In genomic region chr3:186790261-186790981, GRCh38 we compare ENCODE assay signal across 9 cellular contexts. TPM values are rescaled to one million over a fixed set of nuclear protein-coding genes. Genes with fewer than 3 reads are reported as not detected.
DNase-seq lines count a peak whose midpoint lies in the region; ATAC-seq, FAIRE-seq and TF ChIP-seq lines count a peak whose summit lies in the region.
"Had no signal": no experiment of that assay in that cellular context is flagged by ENCODE, and none has a peak within 500 bp of the region (broad histone marks: within the 10 kb centered on the region; RNA-seq: fewer than 3 reads in every experiment).

No MANE protein-coding gene starts in this region.

- H3K4me2 ChIP-seq in HCT116 (ENCODE audit: low read length): no peak overlapping the region

- no peaks in the 10 kb centered on the region for H3K9me3 Mint-ChIP-seq in CD4-positive, CD25-positive, alpha-beta regulatory T cell

- no peak overlapping the region for H3K4me3 ChIP-seq in CD4-positive, CD25-positive, alpha-beta regulatory T cell (ENCODE audit: low read depth, low read length)
- H3K4me3 ChIP-seq in HCT116 (replicated peaks in 1 of 2; ENCODE audit: low read depth in 1 of 2, low read length in 2 of 2): no peak overlapping the region
- H3K4me3 ChIP-seq: lung had no signal

- RAD21 ChIA-PET in HCT116 (lab: Charles Lee; ENCODE audit: low non-redundant PET in 1 of 2, low total read pairs in 2 of 2, uncharacterized antibody in 2 of 2, unreplicated experiment in 2 of 2): no interaction called here

- TF ChIP-seq POLR2A in HCT116 (IDR thresholded peaks at IDR 0.05; ENCODE audit: borderline replicate concordance, extremely low read depth, insufficient read depth, insufficient read length): no peak

- H3K4me3 Mint-ChIP-seq in CD4-positive, CD25-positive, alpha-beta regulatory T cell: peak overlapping the region in 2 of 4 donors; percentile 75 to 97

- FAIRE-seq in TTC549 (lab: Jason Lieb, UNC): peak; percentile 95

- H3K79me2 ChIP-seq in HCT116 (ENCODE audit: insufficient read depth, low read length): peaks cover 35% of the 10 kb centered on the region

- POLR2A ChIA-PET in HCT116 (lab: Charles Lee): interaction anchor here (0.9 to 1.6 kb wide), 5 partner anchors 16 to 375 kb away, joined by 3 to 4 read pairs (median 4); partner anchors contain the start of gene RFC4

- H3K27ac ChIP-seq in CD4-positive, CD25-positive, alpha-beta regulatory T cell (ENCODE audit: insufficient read depth, low read length, poor library complexity, severe bottlenecking): no peak overlapping the region
- H3K27ac ChIP-seq in HCT116 (ENCODE audit: low read depth, low read length) (peak overlapping the region; percentile 20; the same call in 1 of the 2 replicates), foreskin keratinocyte (no peak overlapping the region)

- no peaks in the 10 kb centered on the region for H3K27me3 Mint-ChIP-seq in CD4-positive, CD25-positive, alpha-beta regulatory T cell

- DNase-seq in CD4-positive, CD25-positive, alpha-beta regulatory T cell: peak in 1 of 3 donors; percentile 10
- DNase-seq in HCT116 (ENCODE audit: low read depth, low spot score) (no peak), foreskin keratinocyte (peak; percentile 42 to 71), SKM-1 (lab: John Stamatoyannopoulos, UW; ENCODE audit: unreplicated experiment) (no peak), GM13977 (ENCODE audit: low spot score) (no peak)

- H3K4me1 Mint-ChIP-seq in CD4-positive, CD25-positive, alpha-beta regulatory T cell: peaks cover 41 to 50% (median 43%) of the 10 kb centered on the region in 4 donors

- H3K9me3 ChIP-seq in CD4-positive, CD25-positive, alpha-beta regulatory T cell (ENCODE audit: control insufficient read depth in 2 of 2, low read length in 2 of 2): no peaks in the 10 kb centered on the region
- no peaks in the 10 kb centered on the region for H3K9me3 ChIP-seq in HCT116 (ENCODE audit: control insufficient read depth in 1 of 2, insufficient read depth in 1 of 2, low read depth in 1 of 2, low read length in 2 of 2)

- H3K9me2 ChIP-seq in HCT116 (ENCODE audit: insufficient read depth): no peaks in the 10 kb centered on the region

- no peak for TF ChIP-seq RAD21 in HCT116 (IDR thresholded peaks at IDR 0.05; ENCODE audit: low read depth)

- peaks cover 80% of the 10 kb centered on the region for H3K36me3 ChIP-seq in CD4-positive, CD25-positive, alpha-beta regulatory T cell (ENCODE audit: control insufficient read depth, insufficient read depth, low read length)
- H3K36me3 ChIP-seq in HCT116 (ENCODE audit: control insufficient read depth in 1 of 2, insufficient read depth in 2 of 2, low read length in 2 of 2): peaks cover 52 to 63% of the 10 kb centered on the region in 2 experiments

- peaks cover 36% of the 10 kb centered on the region for H4K20me1 ChIP-seq in HCT116 (ENCODE audit: insufficient read depth)

- in situ Hi-C loops in GM13977 (cut with MboI; ENCODE audit: low pct_unique_long_range_greater_than_20kb, low sequenced_read_pairs, unreplicated experiment): no loop called here

- H2AFZ ChIP-seq in HCT116 (ENCODE audit: low read depth, low read length, poor library complexity, severe bottlenecking): no peak overlapping the region

- H3K27ac Mint-ChIP-seq in CD4-positive, CD25-positive, alpha-beta regulatory T cell: peak overlapping the region in 2 of 3 donors; percentile 26 to 36

- H3K9ac ChIP-seq in HCT116 (ENCODE audit: low read length): no peak overlapping the region

- no peaks in the 10 kb centered on the region for H3K27me3 ChIP-seq in CD4-positive, CD25-positive, alpha-beta regulatory T cell (ENCODE audit: control insufficient read depth, insufficient read depth, low read length)
- H3K27me3 ChIP-seq in HCT116 (ENCODE audit: insufficient read depth, low read length) (no peaks in the 10 kb centered on the region), foreskin keratinocyte (no peaks in the 10 kb centered on the region)

- BruUV-seq in HCT116 (replicated peaks; lab: Mats Ljungman, UMichigan): no TSS peak

- intact Hi-C loops in HCT116 (cut with micrococcal nuclease): no loop called here

- peaks cover 54% of the 10 kb centered on the region for H3K36me3 Mint-ChIP-seq in CD4-positive, CD25-positive, alpha-beta regulatory T cell

- TF ChIP-seq CTCF in HCT116 (IDR thresholded peaks at IDR 0.05 in 2 of 3, conservative IDR thresholded peaks at IDR 0.05 in 1 of 3; ENCODE audit: borderline replicate concordance in 1 of 3, insufficient read depth in 1 of 3, low read depth in 2 of 3, low read length in 2 of 3): 0 out of 6 replicates have a peak, but pooled peaks of 1 of the 3 experiments have one; percentile 15
- TF ChIP-seq CTCF in foreskin keratinocyte (conservative IDR thresholded peaks at IDR 0.05): no peak
- no peak for TF ChIP-seq CTCF in GM13977 (IDR thresholded peaks at IDR 0.05; ENCODE audit: extremely low read depth, insufficient read depth, missing control alignments)

- ATAC-seq in CD4-positive, CD25-positive, alpha-beta regulatory T cell (ENCODE audit: low read depth in 2 of 2): peak in 1 of 2 donors; percentile 6
- ATAC-seq in HCT116: peak; percentile 61
- ATAC-seq in foreskin keratinocyte: peak; percentile 53
- ATAC-seq in GM19395 (IDR thresholded peaks at IDR 0.05; ENCODE audit: unreplicated experiment): no peak
- no peak for ATAC-seq in GM18907 (IDR thresholded peaks at IDR 0.05; ENCODE audit: unreplicated experiment)

- H3K4me1 ChIP-seq in CD4-positive, CD25-positive, alpha-beta regulatory T cell (ENCODE audit: control insufficient read depth, insufficient read depth, low read length, poor library complexity, severe bottlenecking): peaks cover 37% of the 10 kb centered on the region
- peaks cover 0 to 3% of the 10 kb centered on the region in 2 experiments; a peak in 1 of 4 replicates for H3K4me1 ChIP-seq in HCT116 (ENCODE audit: control insufficient read depth in 1 of 2, insufficient read depth in 2 of 2, low read length in 2 of 2)
- H3K4me1 ChIP-seq in foreskin keratinocyte: no peaks in the 10 kb centered on the region

- CTCF ChIA-PET in HCT116 (lab: Charles Lee): interaction anchor here (0.6 to 1.6 kb wide), 3 partner anchors 31 to 249 kb away, joined by 3 to 4 read pairs (median 3); no protein-coding TSS in a partner anchor

TF ChIP-seq in HCT116, 20 proteins besides CTCF, POLR2A, EP300 and RAD21 (continues in another document):
- TF ChIP-seq ZFX (IDR thresholded peaks at IDR 0.05): no peak
- TF ChIP-seq JUND (IDR thresholded peaks at IDR 0.05): peak; percentile 61; the same call in 1 of the 2 replicates
- 0 out of 2 replicates have a peak, but pooled peaks have one; percentile 25 for TF ChIP-seq EGR1 (IDR thresholded peaks at IDR 0.05; ENCODE audit: low read depth)
- TF ChIP-seq ATF3 (IDR thresholded peaks at IDR 0.05): 0 out of 2 replicates have a peak, but pooled peaks have one; percentile 9
- TF ChIP-seq ZBTB33 (IDR thresholded peaks at IDR 0.05; ENCODE audit: extremely low read depth, insufficient replicate concordance, low read length): no peak
- TF ChIP-seq FOSL1 (IDR thresholded peaks at IDR 0.05; ENCODE audit: low read depth): no peak; the same call in none of the 2 replicates
- no peak for TF ChIP-seq ZNF274 (IDR thresholded peaks at IDR 0.05; ENCODE audit: low read depth, low read length)
- TF ChIP-seq EZH2 (IDR thresholded peaks at IDR 0.05): no peak
- no peak for TF ChIP-seq CBX3 (IDR thresholded peaks at IDR 0.05; ENCODE audit: low read depth)
- TF ChIP-seq POLR2AphosphoS5 (IDR thresholded peaks at IDR 0.05; ENCODE audit: low read depth, low read length): peak; percentile 80

RNA-seq across cellular contexts. Expression of gene EIF4A2, which starts 7.0 kb away (rescaled TPM):
- 900 TPM for total RNA-seq in CD4-positive, CD25-positive, alpha-beta regulatory T cell
- 100 to 1,000 TPM; 203 to 253 (median 230) TPM for polyA plus RNA-seq in CD4-positive, CD25-positive, alpha-beta regulatory T cell
- total RNA-seq in HCT116 (2021; ENCODE audit: unreplicated experiment) (398 TPM), foreskin keratinocyte (247 and 274 TPM in 2 replicates)
- polyA plus RNA-seq in HCT116 (2012): 347 and 396 TPM in 2 replicates
- 137 and 167 TPM in 2 replicates for polyA plus RNA-seq in foreskin keratinocyte

RNA-seq across cellular contexts. Expression of gene RFC4, which starts 15.9 kb away (rescaled TPM):
- 16.8 TPM for total RNA-seq in CD4-positive, CD25-positive, alpha-beta regulatory T cell
- polyA plus RNA-seq in CD4-positive, CD25-positive, alpha-beta regulatory T cell: 10 to 100 TPM; 15.6 to 40.2 (median 24.9) TPM
- total RNA-seq in HCT116 (2021; ENCODE audit: unreplicated experiment): 86.2 TPM
- polyA plus RNA-seq in HCT116 (2012): 41.6 and 55.6 TPM in 2 replicates
- total RNA-seq in foreskin keratinocyte: 68.2 and 71.5 TPM in 2 replicates
- 50.2 and 61.0 TPM in 2 replicates for polyA plus RNA-seq in foreskin keratinocyte

RNA-seq across cellular contexts. Expression of gene ADIPOQ, which starts 52.1 kb away (rescaled TPM):
- not detected for total RNA-seq in CD4-positive, CD25-positive, alpha-beta regulatory T cell
- polyA plus RNA-seq in CD4-positive, CD25-positive, alpha-beta regulatory T cell: not detected
- total RNA-seq in HCT116 (2021; ENCODE audit: unreplicated experiment) (not detected), foreskin keratinocyte (not detected in 2 replicates)
- polyA plus RNA-seq in HCT116 (2012): not detected in 2 replicates
- not detected in 2 replicates for polyA plus RNA-seq in foreskin keratinocyte

Comparison
In these comparisons a context has a peak if more than half of its experiments do, and no peak if none do; other contexts are left out.
1. ATAC-seq: peak in HCT116 (single experiment) and foreskin keratinocyte (single experiment); none in GM19395 (single experiment) and GM18907 (single experiment).
2. DNase-seq: peak in foreskin keratinocyte (2 of 2); none in HCT116 (single experiment), SKM-1 (single experiment) and GM13977 (single experiment).